ENCODE assay signal across 1 cellular context in the genomic region with DNA sequence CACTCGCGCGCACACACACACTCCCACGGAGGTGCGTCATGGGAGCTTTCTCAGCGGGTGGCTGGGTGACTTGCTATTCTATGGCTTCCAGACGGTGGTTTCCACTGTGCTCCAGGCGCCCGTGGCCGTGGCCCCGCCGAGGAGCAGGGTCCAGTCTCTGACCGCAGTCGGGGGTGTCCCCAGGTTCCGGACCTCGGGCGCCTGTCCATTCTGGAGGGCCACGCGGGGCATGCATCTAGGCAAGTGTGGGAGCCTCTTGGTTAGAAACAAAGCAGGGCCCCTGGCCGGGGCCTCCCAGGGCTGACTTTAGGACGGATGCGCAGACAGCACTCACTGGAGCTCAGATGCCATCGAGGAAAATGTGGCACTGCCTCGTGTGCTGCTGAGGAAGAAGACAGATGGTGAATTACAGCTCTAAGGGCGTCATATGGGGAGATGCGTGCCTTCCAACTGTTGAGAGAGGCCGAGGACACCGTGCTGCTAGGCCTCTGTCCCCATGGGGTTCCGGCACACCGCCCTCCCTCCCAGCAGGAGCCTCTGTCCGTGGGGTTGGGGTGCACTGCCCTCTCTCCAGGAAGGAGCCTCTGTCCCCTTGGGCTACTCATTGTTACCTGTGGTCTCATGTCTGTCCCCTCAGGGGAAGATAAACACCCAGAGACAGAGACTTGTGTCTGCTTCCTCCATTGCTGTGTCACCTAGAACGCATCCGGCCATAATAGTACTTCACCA.
TF ChIP-seq lines count a peak whose summit lies in the region.

No MANE protein-coding gene starts in this region.

TF ChIP-seq in H1, 55 proteins besides CTCF, POLR2A, EP300 and RAD21:
- TF ChIP-seq BCL11A (IDR thresholded peaks at IDR 0.05; ENCODE audit: low read depth in 2 of 2, low read length in 2 of 2) (no peak), PHF8 (conservative IDR thresholded peaks at IDR 0.05; ENCODE audit: low read depth, low read length) (no peak)
- TF ChIP-seq, protein P1, sequence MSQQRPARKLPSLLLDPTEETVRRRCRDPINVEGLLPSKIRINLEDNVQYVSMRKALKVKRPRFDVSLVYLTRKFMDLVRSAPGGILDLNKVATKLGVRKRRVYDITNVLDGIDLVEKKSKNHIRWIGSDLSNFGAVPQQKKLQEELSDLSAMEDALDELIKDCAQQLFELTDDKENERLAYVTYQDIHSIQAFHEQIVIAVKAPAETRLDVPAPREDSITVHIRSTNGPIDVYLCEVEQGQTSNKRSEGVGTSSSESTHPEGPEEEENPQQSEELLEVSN (IDR thresholded peaks at IDR 0.05), result no peak
TF ChIP-seq in H1: peak in this region for 0.
